In genomic region chr17:8726951-8727555, GRCh38 we compare ENCODE assay signal across 21 cellular contexts. TPM values are rescaled to one million over a fixed set of nuclear protein-coding genes. Genes with fewer than 3 reads are reported as not detected.
DNase-seq lines count a peak whose midpoint lies in the region; ATAC-seq and TF ChIP-seq lines count a peak whose summit lies in the region.
"Had no signal": no experiment of that assay in that cellular context is flagged by ENCODE, and none has a peak within 500 bp of the region (broad histone marks: within the 10 kb centered on the region; RNA-seq: fewer than 3 reads in every experiment).

No MANE protein-coding gene starts in this region.

- WGBS in mammary epithelial cell (ENCODE audit: low coverage, missing lambda C conversion rate) = 24% methylated on average over 16 of the region's 17 CpGs
- WGBS in smooth muscle cell (ENCODE audit: low lambda C conversion rate) = 22% methylated on average over 17 of the region's 17 CpGs

- CTCF ChIA-PET in mammary epithelial cell (lab: Charles Lee; ENCODE audit: low non-redundant PET) = no interaction called here

- in situ Hi-C loops in mammary epithelial cell (cut with MboI; ENCODE audit: low sequenced_read_pairs in 2 of 2) (loop anchor here (25.0 kb wide), 2 partner anchors 340 to 665 kb away; partner anchors contain the start of genes KRABD2 (in 1 of the 2), RNF222 (in 1 of the 2) and RPL26 (in 1 of the 2)), HAP-1 (cut with MboI; ENCODE audit: low sequenced_read_pairs) (loop anchor here (25.0 kb wide), 1 partner anchor 665 kb away; no protein-coding TSS in a partner anchor), KBM-7 (cut with MboI; ENCODE audit: low pct_unique_long_range_greater_than_20kb, low sequenced_read_pairs) (no loop called here)

- dilution Hi-C loops in mammary epithelial cell (cut with HindIII; ENCODE audit: low sequenced_read_pairs) = loop anchor here (5.0 kb wide), 2 partner anchors 40 to 45 kb away; no protein-coding TSS in a partner anchor

- no peaks in the 10 kb centered on the region for H3F3A ChIP-seq in smooth muscle cell (ENCODE audit: low read depth)

- no TSS peak for BruUV-seq in mammary epithelial cell (replicated peaks; lab: Mats Ljungman, UMichigan)

- peak; percentile 69 for DNase-seq in MV-4-11 (lab: John Stamatoyannopoulos, UW)
- DNase-seq in mammary epithelial cell = peak; percentile 67
- peak; percentile 82 for DNase-seq in iris pigment epithelial cell (ENCODE audit: low read depth)
- no peak for DNase-seq in smooth muscle cell (lab: John Stamatoyannopoulos, UW; ENCODE audit: unreplicated experiment)
- no peak for DNase-seq in HAP-1 (ENCODE audit: low spot score in 2 of 2)
- DNase-seq in KBM-7 = no peak
- DNase-seq: activated CD8-positive, alpha-beta T cell treated with anti-CD3 and anti-CD28 coated beads for 36 hours; Calu3; HFFc6; kidney; NCI-H1417 treated with DMSO at 0.1 percent for 48 hours; NCI-H510A treated with DMSO at 0.1 percent for 48 hours; OCI-M1; stimulated activated naive CD8-positive, alpha-beta T cell treated with anti-CD3 and anti-CD28 coated beads, Interleukin-15, amount 100 ng/mL, for 72 hours; T-cell had no signal

- no peak for TF ChIP-seq CTCF in mammary epithelial cell (conservative IDR thresholded peaks at IDR 0.05 in 1 of 2, IDR thresholded peaks at IDR 0.05 in 1 of 2; ENCODE audit: extremely low read depth in 1 of 2, insufficient read depth in 1 of 2, low read depth in 1 of 2, low read length in 2 of 2)
- no peak for TF ChIP-seq CTCF in smooth muscle cell (IDR thresholded peaks at IDR 0.05; ENCODE audit: borderline replicate concordance, insufficient read depth, poor library complexity, severe bottlenecking)

- H3K27ac ChIP-seq in mammary epithelial cell (ENCODE audit: insufficient read depth, low read depth, low read length) (no peak overlapping the region), smooth muscle cell (ENCODE audit: low read depth) (peak overlapping the region; percentile 36)
- H3K27ac ChIP-seq: adrenal gland, parathyroid adenoma had no signal

- H4K20me1 ChIP-seq in mammary epithelial cell (ENCODE audit: insufficient read depth, low read length) (no peaks in the 10 kb centered on the region), smooth muscle cell (ENCODE audit: low read depth) (no peaks in the 10 kb centered on the region)

- H2AFZ ChIP-seq in mammary epithelial cell (ENCODE audit: low read depth, low read length) = peak overlapping the region; percentile 88
- no peak overlapping the region for H2AFZ ChIP-seq in smooth muscle cell (ENCODE audit: low read depth)
- H2AFZ ChIP-seq: parathyroid adenoma had no signal

- H3K4me1 ChIP-seq in mammary epithelial cell (ENCODE audit: insufficient read depth, low read length) (peaks cover 13% of the 10 kb centered on the region), smooth muscle cell (ENCODE audit: low read depth) (no peaks in the 10 kb centered on the region), HAP-1 (no peaks in the 10 kb centered on the region)
- H3K4me1 ChIP-seq: adrenal gland, parathyroid adenoma had no signal

- H3K4me2 ChIP-seq in mammary epithelial cell (ENCODE audit: insufficient read depth, low read depth, low read length) (peak overlapping the region; percentile 37), smooth muscle cell (peak overlapping the region; percentile 30)

- H3K27me3 ChIP-seq in mammary epithelial cell (ENCODE audit: insufficient read depth, low read length) = no peaks in the 10 kb centered on the region
- H3K27me3 ChIP-seq in smooth muscle cell (ENCODE audit: low read depth) = no peaks in the 10 kb centered on the region
- no peaks in the 10 kb centered on the region; the same call in 1 of the 2 replicates for H3K27me3 ChIP-seq in HAP-1 (ENCODE audit: low read depth)
- H3K27me3 ChIP-seq: adrenal gland had no signal

- H3K4me3 ChIP-seq in mammary epithelial cell (replicated peaks in 1 of 3; ENCODE audit: insufficient read depth in 1 of 3, low read depth in 2 of 3, low read length in 3 of 3) = no peak overlapping the region
- no peak overlapping the region for H3K4me3 ChIP-seq in smooth muscle cell
- no peak overlapping the region for H3K4me3 ChIP-seq in HAP-1
- H3K4me3 ChIP-seq: adrenal gland, K562 had no signal

- H3K9me3 ChIP-seq in mammary epithelial cell (replicated peaks; ENCODE audit: insufficient read depth, low read length) (no peaks in the 10 kb centered on the region), smooth muscle cell (replicated peaks; ENCODE audit: low read depth) (no peaks in the 10 kb centered on the region), HAP-1 (no peaks in the 10 kb centered on the region)
- H3K9me3 ChIP-seq: adrenal gland had no signal

- H3K79me2 ChIP-seq in mammary epithelial cell (ENCODE audit: insufficient read depth, low read length) (no peaks in the 10 kb centered on the region), smooth muscle cell (ENCODE audit: low read depth) (no peaks in the 10 kb centered on the region)
- H3K79me2 ChIP-seq: parathyroid adenoma had no signal

- no peak overlapping the region for H3K9ac ChIP-seq in mammary epithelial cell (ENCODE audit: insufficient read depth, low read length)
- H3K9ac ChIP-seq in smooth muscle cell (ENCODE audit: low read depth) = no peak overlapping the region
- H3K9ac ChIP-seq: parathyroid adenoma had no signal

- intact Hi-C loops in mammary epithelial cell (cut with micrococcal nuclease) = no loop called here

- ATAC-seq in GM18517 (IDR thresholded peaks at IDR 0.05; ENCODE audit: unreplicated experiment) = no peak
- ATAC-seq: activated CD8-positive, alpha-beta T cell treated with anti-CD3 and anti-CD28 coated beads for 36 hours; K562; stimulated activated naive CD8-positive, alpha-beta T cell treated with anti-CD3 and anti-CD28 coated beads, Interleukin-15, amount 100 ng/mL, for 72 hours; T-cell had no signal

- H3K36me3 ChIP-seq in mammary epithelial cell (ENCODE audit: insufficient read depth, low read length) (no peaks in the 10 kb centered on the region), smooth muscle cell (ENCODE audit: low read depth) (no peaks in the 10 kb centered on the region), HAP-1 (replicated peaks) (no peaks in the 10 kb centered on the region)
- H3K36me3 ChIP-seq: adrenal gland had no signal

RNA-seq across cellular contexts. Expression of gene CCDC42, which starts 17.6 kb away (rescaled TPM):
- total RNA-seq in mammary epithelial cell = not detected
- polyA plus RNA-seq in mammary epithelial cell = not detected
- not detected for polyA minus RNA-seq in mammary epithelial cell
- total RNA-seq in smooth muscle cell = not detected in 2 replicates
- 0.15 TPM in 1 of 2 replicates, not detected in the other for polyA plus RNA-seq in smooth muscle cell
- total RNA-seq: adrenal gland, Calu3, endothelial cell of umbilical vein, HFFc6, K562, kidney had no signal
- polyA plus RNA-seq: adrenal gland, endothelial cell of umbilical vein, K562 had no signal

RNA-seq across cellular contexts. Expression of gene SPDYE4, which starts 31.3 kb away (rescaled TPM):
- total RNA-seq in mammary epithelial cell (not detected), smooth muscle cell (not detected in 2 replicates)
- polyA plus RNA-seq in mammary epithelial cell (not detected), smooth muscle cell (not detected in 2 replicates)
- polyA minus RNA-seq in mammary epithelial cell = not detected
- total RNA-seq: activated CD8-positive, alpha-beta T cell treated with anti-CD3 and anti-CD28 coated beads for 36 hours; activated T-helper 2 cell treated with anti-CD3 and anti-CD28 coated beads, Interferon-gamma antibody, Interleukin-2, Interleukin-4, amounts not matched to agents 10 μg/mL and 5 μg/mL and 100 μg/mL, durations not matched to agents 14 hours and 24 hours and 36 hours; adrenal gland; Calu3; endothelial cell of umbilical vein; HFFc6; K562; kidney; T-cell had no signal
- polyA plus RNA-seq: adrenal gland, endothelial cell of umbilical vein, K562 had no signal

Comparison
In these comparisons a context has a peak if more than half of its experiments do, and no peak if none do; other contexts are left out.
1. DNase-seq: peak in MV-4-11 (single experiment), mammary epithelial cell (single experiment) and iris pigment epithelial cell (single experiment); none in smooth muscle cell (single experiment), HAP-1 (0 of 2) and KBM-7 (single experiment).